ENCODE assay signal across 8 cellular contexts in the genomic region with DNA sequence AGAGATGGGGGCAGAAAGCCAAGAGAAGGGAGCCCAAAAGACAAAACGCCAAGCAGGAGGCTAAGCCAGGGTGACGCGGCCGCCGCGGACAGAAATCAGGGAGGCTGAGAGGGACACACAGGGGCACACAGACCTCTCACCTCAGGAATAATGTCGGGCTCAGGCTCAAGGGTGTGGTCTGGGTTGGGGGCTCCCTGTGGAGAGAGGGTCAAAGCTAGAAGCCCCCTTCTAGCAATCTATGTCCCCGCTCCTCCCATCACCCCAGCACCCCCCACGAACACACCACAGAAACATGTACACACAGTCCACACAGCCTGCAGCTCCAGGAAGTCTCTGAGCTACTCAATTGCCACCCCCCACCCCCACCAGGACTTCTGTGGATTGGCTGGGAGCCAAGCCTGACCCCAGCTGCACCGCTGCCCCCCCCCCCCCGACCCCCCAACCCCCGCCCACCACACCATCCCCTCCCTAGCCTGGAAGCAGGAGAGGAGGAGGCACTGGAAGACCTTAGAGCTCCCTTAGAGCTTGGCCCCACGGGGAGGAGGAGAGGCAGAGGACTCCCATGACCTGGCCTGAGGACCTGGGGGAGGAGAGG. TPM values are rescaled to one million over a fixed set of nuclear protein-coding genes. Genes with fewer than 3 reads are reported as not detected.
DNase-seq lines count a peak whose midpoint lies in the region; ATAC-seq, FAIRE-seq and TF ChIP-seq lines count a peak whose summit lies in the region.

No MANE protein-coding gene starts in this region.

- no peaks in the 10 kb centered on the region for H3K27me3 Mint-ChIP-seq in MCF 10A (ENCODE audit: insufficient read depth, unreplicated experiment)
- no peaks in the 10 kb centered on the region for H3K27me3 Mint-ChIP-seq in memory B cell

- no peaks in the 10 kb centered on the region for H3K36me3 ChIP-seq in HUES6 (ENCODE audit: control insufficient read depth, insufficient read depth, low read length)

- H3K27ac Mint-ChIP-seq in MCF 10A (ENCODE audit: low read depth, unreplicated experiment): peak overlapping the region; percentile 98
- H3K27ac Mint-ChIP-seq in memory B cell: peak overlapping the region; percentile 94

- CTCF ChIA-PET in MCF 10A (lab: Yijun Ruan, JAX): no interaction called here

- intact Hi-C loops in MCF 10A (cut with micrococcal nuclease): no loop called here

- H3K4me3 ChIP-seq in HUES6 (ENCODE audit: low read depth, low read length): peak overlapping the region; percentile 92

- H3K36me3 Mint-ChIP-seq in MCF 10A (ENCODE audit: insufficient read depth, unreplicated experiment) (peaks cover 22% of the 10 kb centered on the region), memory B cell (peaks cover 2% of the 10 kb centered on the region)

- peaks cover 60% of the 10 kb centered on the region for H3K4me1 Mint-ChIP-seq in MCF 10A (ENCODE audit: insufficient read depth, unreplicated experiment)
- peaks cover 74% of the 10 kb centered on the region for H3K4me1 Mint-ChIP-seq in memory B cell

- DNase-seq in ACHN (peak; percentile 37), MCF 10A (ENCODE audit: unreplicated experiment) (no peak), memory B cell (ENCODE audit: low spot score in 2 of 2) (no peak), HTR-8/SVneo (ENCODE audit: insufficient read length, low spot score) (no peak), D341Med (ENCODE audit: low spot score) (no peak), GM19239 (ENCODE audit: insufficient read length, low spot score) (no peak)

- no peaks in the 10 kb centered on the region for H3K9me3 Mint-ChIP-seq in MCF 10A (ENCODE audit: unreplicated experiment)
- H3K9me3 Mint-ChIP-seq in memory B cell: no peaks in the 10 kb centered on the region

- H3K9me3 ChIP-seq in HUES6 (ENCODE audit: control insufficient read depth, insufficient read depth, low read depth, low read length): no peaks in the 10 kb centered on the region

- no peaks in the 10 kb centered on the region; the same call in 1 of the 2 replicates for H3K27me3 ChIP-seq in HUES6 (ENCODE audit: control insufficient read depth, insufficient read depth, low read length)

- BruUV-seq in MCF 10A (replicated peaks; lab: Mats Ljungman, UMichigan): no TSS peak

- FAIRE-seq in HTR-8/SVneo (lab: Jason Lieb, UNC): no peak
- FAIRE-seq in GM19239 (lab: Jason Lieb, UNC): no peak

- H3K9ac ChIP-seq in HUES6 (ENCODE audit: low read length): peak overlapping the region; percentile 83

- in situ Hi-C loops in ACHN (cut with HindIII; ENCODE audit: low pct_ligation_motif_present, low pct_unique_long_range_greater_than_20kb, low sequenced_read_pairs): no loop called here

- TF ChIP-seq CTCF in MCF 10A (IDR thresholded peaks at IDR 0.05; ENCODE audit: unreplicated experiment): no peak

- peaks cover 95% of the 10 kb centered on the region for H3K4me1 ChIP-seq in HUES6 (ENCODE audit: control insufficient read depth, insufficient read depth, low read length)

- POLR2A ChIA-PET in MCF 10A (lab: Yijun Ruan, JAX): interaction anchor here (1.1 kb wide), 1 partner anchor 84 kb away, joined by 3 read pairs; no protein-coding TSS in a partner anchor

- H3K27ac ChIP-seq in HUES6 (ENCODE audit: low read depth, low read length): peak overlapping the region; percentile 78; the same call in 1 of the 2 replicates

- ATAC-seq in memory B cell (ENCODE audit: low read depth) (no peak), HG02938 (IDR thresholded peaks at IDR 0.05; ENCODE audit: unreplicated experiment) (no peak)

- H3K4me3 Mint-ChIP-seq in MCF 10A (ENCODE audit: unreplicated experiment): peak overlapping the region; percentile 92
- no peak overlapping the region for H3K4me3 Mint-ChIP-seq in memory B cell

RNA-seq across cellular contexts. Expression of gene BCL9L, which starts 6.9 kb away (rescaled TPM):
- 91.6 and 121 TPM in 2 replicates for total RNA-seq in MCF 10A (2022)

RNA-seq across cellular contexts. Expression of gene CXCR5, which starts 35.1 kb away (rescaled TPM):
- not detected in 2 replicates for total RNA-seq in MCF 10A (2022)

RNA-seq across cellular contexts. Expression of gene UPK2, which starts 37.3 kb away (rescaled TPM):
- not detected in 2 replicates for total RNA-seq in MCF 10A (2022)

RNA-seq across cellular contexts. Expression of gene FOXR1, which starts 52.8 kb away (rescaled TPM):
- not detected in 2 replicates for total RNA-seq in MCF 10A (2022)
